In the genomic region with DNA sequence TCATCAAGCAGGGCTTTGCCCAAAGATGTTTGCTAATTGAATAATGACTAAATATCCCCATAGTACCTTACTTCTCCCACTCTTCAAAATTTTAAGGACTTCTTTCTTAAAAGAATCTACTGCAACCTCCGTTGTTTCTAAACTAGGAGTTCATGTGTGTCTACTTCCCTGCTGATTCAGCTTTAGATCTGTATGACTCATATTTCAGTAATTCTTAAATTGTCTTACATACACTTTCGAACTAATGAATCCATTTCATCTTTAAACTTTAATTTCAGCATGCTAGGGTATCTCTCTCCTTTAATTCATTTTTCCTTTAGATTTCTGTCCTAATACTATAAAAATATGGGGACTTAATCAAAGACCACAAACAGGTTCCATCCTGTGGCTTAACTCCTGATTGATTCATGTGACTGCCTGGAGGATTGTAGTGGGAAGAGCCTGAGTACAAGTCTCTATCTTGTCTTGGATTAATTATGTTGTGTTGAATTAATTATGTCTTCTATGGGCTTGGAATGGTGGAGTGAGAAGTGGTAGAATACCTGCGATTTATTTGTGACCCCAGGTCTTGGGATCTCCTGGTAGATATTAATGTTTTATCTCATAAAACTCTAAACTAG, we compare ENCODE assay signal across 9 cellular contexts. TPM values are rescaled to one million over a fixed set of nuclear protein-coding genes. Genes with fewer than 3 reads are reported as not detected.
A peak's percentile ranks its signal among the peaks of the same experiment; 100 is the strongest.
DNase-seq lines count a peak whose midpoint lies in the region; ATAC-seq and TF ChIP-seq lines count a peak whose summit lies in the region.
"Had no signal": no experiment of that assay in that cellular context is flagged by ENCODE, and none has a peak within 500 bp of the region (broad histone marks: within the 10 kb centered on the region; RNA-seq: fewer than 3 reads in every experiment).

No MANE protein-coding gene starts in this region.

- peak overlapping the region; percentile 70 for H3K27ac ChIP-seq in SJSA1
- no peak overlapping the region for H3K27ac ChIP-seq in heart left ventricle
- H3K27ac ChIP-seq: psoas muscle had no signal

- TF ChIP-seq CTCF in heart left ventricle (IDR thresholded peaks at IDR 0.05) = no peak

- H3K36me3 Mint-ChIP-seq in activated CD4-positive, alpha-beta T cell treated with anti-CD3 and anti-CD28 coated beads for 36 hours (ENCODE audit: low read depth) = no peaks in the 10 kb centered on the region
- H3K36me3 Mint-ChIP-seq in stimulated activated naive CD8-positive, alpha-beta T cell treated with anti-CD3 and anti-CD28 coated beads, Interleukin-15, Interleukin-2, amounts not matched to agents 100 ng/mL and 50 ng/mL, for 24 hours (ENCODE audit: low read depth) = peaks cover 3% of the 10 kb centered on the region

- WGBS in heart left ventricle, 4 donors = 79 to 86% (median 82%) methylated on average over 3 of the region's 3 CpGs

- H3K4me1 ChIP-seq in SJSA1 (replicated peaks) (peaks cover 37% of the 10 kb centered on the region), heart left ventricle (peaks cover 0 to under 1% (median 0%) of the 10 kb centered on the region in 12 donors)
- H3K4me1 ChIP-seq: psoas muscle had no signal

- peaks cover 12% of the 10 kb centered on the region for H3K4me1 Mint-ChIP-seq in activated CD4-positive, alpha-beta T cell treated with anti-CD3 and anti-CD28 coated beads for 36 hours
- peaks cover 18% of the 10 kb centered on the region for H3K4me1 Mint-ChIP-seq in stimulated activated naive CD8-positive, alpha-beta T cell treated with anti-CD3 and anti-CD28 coated beads, Interleukin-15, Interleukin-2, amounts not matched to agents 100 ng/mL and 50 ng/mL, for 24 hours (ENCODE audit: low read depth)

- H3K4me3 ChIP-seq in SJSA1 = no peak overlapping the region
- no peak overlapping the region for H3K4me3 ChIP-seq in heart left ventricle
- H3K4me3 ChIP-seq: psoas muscle had no signal

- H3K9me3 Mint-ChIP-seq in activated CD4-positive, alpha-beta T cell treated with anti-CD3 and anti-CD28 coated beads for 36 hours (ENCODE audit: low read depth) = no peaks in the 10 kb centered on the region
- H3K9me3 Mint-ChIP-seq in stimulated activated naive CD8-positive, alpha-beta T cell treated with anti-CD3 and anti-CD28 coated beads, Interleukin-15, Interleukin-2, amounts not matched to agents 100 ng/mL and 50 ng/mL, for 24 hours = no peaks in the 10 kb centered on the region

- no peak for DNase-seq in activated CD4-positive, alpha-beta T cell treated with anti-CD3 and anti-CD28 coated beads for 36 hours
- DNase-seq in activated CD4-positive, alpha-beta T cell treated with anti-CD3 and anti-CD28 coated beads, Interleukin-2, amount 50 U/mL, for 1 hour = no peak
- DNase-seq in SJSA1 (ENCODE audit: low read depth in 1 of 2, low spot score in 2 of 2) (peak in 1 of 2 experiments; percentile 64), NCI-H2171 treated with DMSO at 0.1 percent for 48 hours (lab: John Stamatoyannopoulos, UW) (no peak), heart left ventricle (no peak), SIG-M5 treated with dmso at 0.1 percent for 504 hours (lab: John Stamatoyannopoulos, UW; ENCODE audit: unreplicated experiment) (no peak)
- DNase-seq: psoas muscle had no signal

- no peak overlapping the region for H3K4me3 Mint-ChIP-seq in activated CD4-positive, alpha-beta T cell treated with anti-CD3 and anti-CD28 coated beads for 36 hours
- peak overlapping the region; percentile 47 for H3K4me3 Mint-ChIP-seq in stimulated activated naive CD8-positive, alpha-beta T cell treated with anti-CD3 and anti-CD28 coated beads, Interleukin-15, Interleukin-2, amounts not matched to agents 100 ng/mL and 50 ng/mL, for 24 hours

- H3K27me3 Mint-ChIP-seq in activated CD4-positive, alpha-beta T cell treated with anti-CD3 and anti-CD28 coated beads for 36 hours = no peaks in the 10 kb centered on the region
- H3K27me3 Mint-ChIP-seq in stimulated activated naive CD8-positive, alpha-beta T cell treated with anti-CD3 and anti-CD28 coated beads, Interleukin-15, Interleukin-2, amounts not matched to agents 100 ng/mL and 50 ng/mL, for 24 hours = no peaks in the 10 kb centered on the region

- intact Hi-C loops in activated CD4-positive, alpha-beta T cell treated with anti-CD3 and anti-CD28 coated beads for 36 hours (cut with DNase I, micrococcal nuclease) = no loop called here
- intact Hi-C loops in heart left ventricle (cut with DNase I) = loop anchor here in 1 of 10 donors (10.0 kb wide), 1 partner anchor 60 kb away; no protein-coding TSS in a partner anchor

- no peaks in the 10 kb centered on the region for H3K27me3 ChIP-seq in SJSA1 (replicated peaks)
- no peaks in the 10 kb centered on the region for H3K27me3 ChIP-seq in heart left ventricle

- TF ChIP-seq POLR2A in heart left ventricle (IDR thresholded peaks at IDR 0.05) = no peak

- CTCF ChIA-PET in activated CD4-positive, alpha-beta T cell treated with anti-CD3 and anti-CD28 coated beads for 36 hours (lab: Charles Lee) = interaction anchor here (0.6 kb wide), 1 partner anchor 75 kb away, joined by 3 read pairs; no protein-coding TSS in a partner anchor

- ATAC-seq in activated CD4-positive, alpha-beta T cell treated with anti-CD3 and anti-CD28 coated beads for 36 hours = no peak
- peak; percentile 54 for ATAC-seq in esophagus mucosa
- no peak for ATAC-seq in heart left ventricle
- ATAC-seq: psoas muscle had no signal

- H3K27ac Mint-ChIP-seq in activated CD4-positive, alpha-beta T cell treated with anti-CD3 and anti-CD28 coated beads for 36 hours = peak overlapping the region; percentile 40
- peak overlapping the region; percentile 42 for H3K27ac Mint-ChIP-seq in stimulated activated naive CD8-positive, alpha-beta T cell treated with anti-CD3 and anti-CD28 coated beads, Interleukin-15, Interleukin-2, amounts not matched to agents 100 ng/mL and 50 ng/mL, for 24 hours

- H3K9me3 ChIP-seq in SJSA1 (replicated peaks) (no peaks in the 10 kb centered on the region), heart left ventricle (no peaks in the 10 kb centered on the region)
- H3K9me3 ChIP-seq: psoas muscle had no signal

- POLR2A ChIA-PET in activated CD4-positive, alpha-beta T cell treated with anti-CD3 and anti-CD28 coated beads for 36 hours (lab: Charles Lee) = no interaction called here

- no peaks in the 10 kb centered on the region for H3K36me3 ChIP-seq in SJSA1
- H3K36me3 ChIP-seq in heart left ventricle = no peaks in the 10 kb centered on the region

RNA-seq across cellular contexts. Expression of a gene that starts 24.9 kb away (rescaled TPM):
- under 1 TPM; 0.32 to 0.50 TPM for total RNA-seq in activated CD4-positive, alpha-beta T cell treated with anti-CD3 and anti-CD28 coated beads for 36 hours
- total RNA-seq in SJSA1 (2014; rRNA removed; shearing (Covaris generic)) = 917 and 1,030 TPM in 2 replicates
- total RNA-seq in esophagus mucosa (6.3 TPM), heart left ventricle (10 to 100 TPM in 5 of 9 donors, 1 to 10 TPM in 4; 7.2 to 61.1 (median 12.4) TPM)
- polyA plus RNA-seq in heart left ventricle = 10 to 100 TPM in 1 of 2 donors, 1 to 10 TPM in 1; 4.4 to 22.0 TPM

Comparison
In these comparisons a context has a peak if more than half of its experiments do, and no peak if none do; other contexts are left out.
1. RNA of a gene that starts 24.9 kb away (total RNA-seq): 917 to 1,030 TPM in SJSA1; 7.2 to 61.1 TPM in heart left ventricle, 6.3 TPM in esophagus mucosa (single experiment) and 0.32 to 0.50 TPM in activated CD4-positive, alpha-beta T cell treated with anti-CD3 and anti-CD28 coated beads for 36 hours; every median in the first group is over 10 times any median in the second.